ENCODE assay signal across 1 cellular context in genomic region chr14:94022532-94023411, GRCh38.
TF ChIP-seq lines count a peak whose summit lies in the region.

No MANE protein-coding gene starts in this region.

TF ChIP-seq in HepG2, 621 proteins besides CTCF, POLR2A, EP300 and RAD21 (continued from another document and continues in another):
- peak; percentile 51; the same call in 1 of the 2 replicates for TF ChIP-seq ZNF580 (CRISPR knock-in tag; IDR thresholded peaks at IDR 0.05; ENCODE audit: borderline replicate concordance, low read depth)
- TF ChIP-seq TBP (CRISPR knock-in tag; IDR thresholded peaks at IDR 0.05): no peak
- TF ChIP-seq SP4 (CRISPR knock-in tag; IDR thresholded peaks at IDR 0.05): peak; percentile 48; the same call in 1 of the 2 replicates
- 0 out of 2 replicates have a peak, but pooled peaks have one; percentile 41 for TF ChIP-seq ZNF142 (CRISPR knock-in tag; IDR thresholded peaks at IDR 0.05)
- TF ChIP-seq CHD2 (IDR thresholded peaks at IDR 0.05; ENCODE audit: low read depth, low read length): no peak
- TF ChIP-seq ZNF160 (CRISPR knock-in tag; IDR thresholded peaks at IDR 0.05): no peak
- peak; percentile 35; the same call in 1 of the 2 replicates for TF ChIP-seq ZNF263 (CRISPR knock-in tag; IDR thresholded peaks at IDR 0.05)
- peak; percentile 7; the same call in 1 of the 2 replicates for TF ChIP-seq HNF1B (CRISPR knock-in tag; IDR thresholded peaks at IDR 0.05)
- peak; percentile 2; the same call in 1 of the 2 replicates for TF ChIP-seq RXRB (CRISPR knock-in tag; IDR thresholded peaks at IDR 0.05; ENCODE audit: borderline replicate concordance)
- TF ChIP-seq ZBTB25 (CRISPR knock-in tag; IDR thresholded peaks at IDR 0.05): 0 out of 2 replicates have a peak, but pooled peaks have one; percentile 24
- no peak for TF ChIP-seq ISX (CRISPR knock-in tag; conservative IDR thresholded peaks at IDR 0.05)
- no peak for TF ChIP-seq PREB (CRISPR knock-in tag; IDR thresholded peaks at IDR 0.05)
- TF ChIP-seq ARNTL (CRISPR knock-in tag; IDR thresholded peaks at IDR 0.05): peak; percentile 53; the same call in 1 of the 2 replicates
- TF ChIP-seq ATF7 (IDR thresholded peaks at IDR 0.05): no peak
- TF ChIP-seq ATF7 (CRISPR knock-in tag; IDR thresholded peaks at IDR 0.05): peak; percentile 38; the same call in 1 of the 2 replicates
- TF ChIP-seq U2AF1 (optimal IDR thresholded peaks at IDR 0.05; ENCODE audit: low read depth, low read length): no peak
- no peak for TF ChIP-seq ZBTB44 (CRISPR knock-in tag; IDR thresholded peaks at IDR 0.05)
- TF ChIP-seq PATZ1 (CRISPR knock-in tag; IDR thresholded peaks at IDR 0.05): peak; percentile 85
- TF ChIP-seq REPIN1 (CRISPR knock-in tag; IDR thresholded peaks at IDR 0.05; ENCODE audit: borderline replicate concordance, low read depth): 0 out of 2 replicates have a peak, but pooled peaks have one; percentile 7
- TF ChIP-seq ZNF432 (CRISPR knock-in tag; IDR thresholded peaks at IDR 0.05; ENCODE audit: borderline replicate concordance): no peak
- TF ChIP-seq ZNF430 (CRISPR knock-in tag; IDR thresholded peaks at IDR 0.05): peak; percentile 59; the same call in 1 of the 2 replicates
- no peak for TF ChIP-seq ZBTB43 (CRISPR knock-in tag; conservative IDR thresholded peaks at IDR 0.05)
- TF ChIP-seq MXD4 (CRISPR knock-in tag; IDR thresholded peaks at IDR 0.05): no peak; the same call in 1 of the 2 replicates
- no peak for TF ChIP-seq E2F2 (CRISPR knock-in tag; IDR thresholded peaks at IDR 0.05; ENCODE audit: borderline replicate concordance)
- no peak for TF ChIP-seq JARID2 (CRISPR knock-in tag; IDR thresholded peaks at IDR 0.05; ENCODE audit: insufficient replicate concordance)
- TF ChIP-seq NFKBIZ (CRISPR knock-in tag; IDR thresholded peaks at IDR 0.05): no peak
- TF ChIP-seq ZNF460 (CRISPR knock-in tag; IDR thresholded peaks at IDR 0.05; ENCODE audit: borderline replicate concordance): no peak
- 0 out of 2 replicates have a peak, but pooled peaks have one; percentile 31 for TF ChIP-seq TGIF2 (CRISPR knock-in tag; IDR thresholded peaks at IDR 0.05)
- TF ChIP-seq HMG20A (CRISPR knock-in tag; IDR thresholded peaks at IDR 0.05; ENCODE audit: borderline replicate concordance): 0 out of 2 replicates have a peak, but pooled peaks have one; percentile 18
- TF ChIP-seq GTF2F1 (IDR thresholded peaks at IDR 0.05; ENCODE audit: low read length): no peak
- 0 out of 2 replicates have a peak, but pooled peaks have one; percentile 36 for TF ChIP-seq ZNF12 (CRISPR knock-in tag; IDR thresholded peaks at IDR 0.05)
- TF ChIP-seq NFKB2 (CRISPR knock-in tag; IDR thresholded peaks at IDR 0.05; ENCODE audit: borderline replicate concordance): no peak
- TF ChIP-seq ZNF691 (CRISPR knock-in tag; IDR thresholded peaks at IDR 0.05; ENCODE audit: borderline replicate concordance, low read depth): peak; percentile 52; the same call in 1 of the 2 replicates
- peak; percentile 22; the same call in 1 of the 2 replicates for TF ChIP-seq SP5 (CRISPR knock-in tag; IDR thresholded peaks at IDR 0.05; ENCODE audit: borderline replicate concordance, low read depth)
- TF ChIP-seq ZNF749 (CRISPR knock-in tag; IDR thresholded peaks at IDR 0.05; ENCODE audit: borderline replicate concordance): 0 out of 2 replicates have a peak, but pooled peaks have one; percentile 25
- TF ChIP-seq ZNF275 (CRISPR knock-in tag; IDR thresholded peaks at IDR 0.05; ENCODE audit: borderline replicate concordance): 0 out of 2 replicates have a peak, but pooled peaks have one; percentile 53
- 0 out of 2 replicates have a peak, but pooled peaks have one; percentile 33 for TF ChIP-seq ZNF350 (CRISPR knock-in tag; IDR thresholded peaks at IDR 0.05; ENCODE audit: borderline replicate concordance, low read depth)
